19 cellular contexts compared by ENCODE assay signal in genomic region chrX:42732506-42732905, GRCh38. TPM values are rescaled to one million over a fixed set of nuclear protein-coding genes. Genes with fewer than 3 reads are reported as not detected.
A peak's percentile ranks its signal among the peaks of the same experiment; 100 is the strongest.
DNase-seq lines count a peak whose midpoint lies in the region; ATAC-seq and TF ChIP-seq lines count a peak whose summit lies in the region.
"Had no signal": no experiment of that assay in that cellular context is flagged by ENCODE, and none has a peak within 500 bp of the region (broad histone marks: within the 10 kb centered on the region; RNA-seq: fewer than 3 reads in every experiment).

No MANE protein-coding gene starts in this region.

- DNase-seq in adipocyte (ENCODE audit: low read depth): no peak
- peak in 3 of 5 donors; percentile 6 to 51 (median 26) for DNase-seq in heart left ventricle
- peak; percentile 67 for DNase-seq in retinal pigment epithelial cell (ENCODE audit: low read depth)
- no peak for DNase-seq in inferior parietal cortex (ENCODE audit: extremely low spot score)
- DNase-seq in putamen (ENCODE audit: low spot score): no peak
- DNase-seq in activated naive CD4-positive, alpha-beta T cell treated with anti-CD3 and anti-CD28 coated beads for 36 hours: no peak
- DNase-seq: activated CD4-positive, alpha-beta T cell treated with anti-CD3 and anti-CD28 coated beads, Interleukin-2, amount 10 ng/mL, durations not matched to agents 24 days and 14 days; activated naive CD4-positive, alpha-beta T cell treated with anti-CD3 and anti-CD28 coated beads, Interleukin-2, amount 50 U/mL, for 16 hours; esophagus squamous epithelium; hypothalamus; left colon; MV-4-11; NCI-H2081 treated with DMSO at 0.1 percent for 48 hours; Peyer's patch had no signal

- H3K4me1 Mint-ChIP-seq in activated naive CD4-positive, alpha-beta T cell treated with anti-CD3 and anti-CD28 coated beads for 36 hours (ENCODE audit: low read depth): peaks cover 3% of the 10 kb centered on the region
- H3K4me1 Mint-ChIP-seq: activated CD4-positive, alpha-beta T cell treated with anti-CD3 and anti-CD28 coated beads, Interleukin-2, amount 10 ng/mL, durations not matched to agents 24 days and 14 days had no signal

- H3K27me3 ChIP-seq in adipocyte (replicated peaks; ENCODE audit: control insufficient read depth, insufficient read depth, low read length) (no peaks in the 10 kb centered on the region), heart left ventricle (no peaks in the 10 kb centered on the region)
- H3K27me3 ChIP-seq: breast epithelium, esophagus squamous epithelium, Peyer's patch had no signal

- no peak for TF ChIP-seq EP300 in Ishikawa (IDR thresholded peaks at IDR 0.05; ENCODE audit: borderline replicate concordance)

- no peak for TF ChIP-seq POLR2A in heart left ventricle (IDR thresholded peaks at IDR 0.05)

- peak overlapping the region; percentile 24 for H3K4me3 ChIP-seq in adipocyte (ENCODE audit: low read length)
- H3K4me3 ChIP-seq in heart left ventricle: no peak overlapping the region
- H3K4me3 ChIP-seq in retinal pigment epithelial cell (ENCODE audit: low read length): no peak overlapping the region
- H3K4me3 ChIP-seq: breast epithelium, esophagus squamous epithelium, Peyer's patch had no signal

- ATAC-seq in heart left ventricle: peak in 2 of 4 donors; percentile 42 to 85
- ATAC-seq: left colon had no signal

- no peak overlapping the region for H3K27ac ChIP-seq in heart left ventricle
- H3K27ac ChIP-seq: breast epithelium, esophagus squamous epithelium, Peyer's patch had no signal

- no peaks in the 10 kb centered on the region for H3K9me3 Mint-ChIP-seq in activated naive CD4-positive, alpha-beta T cell treated with anti-CD3 and anti-CD28 coated beads for 36 hours
- H3K9me3 Mint-ChIP-seq: activated CD4-positive, alpha-beta T cell treated with anti-CD3 and anti-CD28 coated beads, Interleukin-2, amount 10 ng/mL, durations not matched to agents 24 days and 14 days had no signal

- no peak for TF ChIP-seq RAD21 in Ishikawa (IDR thresholded peaks at IDR 0.05; ENCODE audit: low read depth)

- H3K36me3 ChIP-seq in adipocyte (ENCODE audit: control insufficient read depth, insufficient read depth, low read length, severe bottlenecking) (no peaks in the 10 kb centered on the region), heart left ventricle (no peaks in the 10 kb centered on the region)
- H3K36me3 ChIP-seq: breast epithelium, esophagus squamous epithelium, Peyer's patch had no signal

- CTCF ChIA-PET in activated naive CD4-positive, alpha-beta T cell treated with anti-CD3 and anti-CD28 coated beads for 36 hours (lab: Charles Lee): no interaction called here

- no peak overlapping the region for H3K27ac Mint-ChIP-seq in activated naive CD4-positive, alpha-beta T cell treated with anti-CD3 and anti-CD28 coated beads for 36 hours
- H3K27ac Mint-ChIP-seq: activated CD4-positive, alpha-beta T cell treated with anti-CD3 and anti-CD28 coated beads, Interleukin-2, amount 10 ng/mL, durations not matched to agents 24 days and 14 days; B cell had no signal

- no peak overlapping the region for H3K4me3 Mint-ChIP-seq in activated naive CD4-positive, alpha-beta T cell treated with anti-CD3 and anti-CD28 coated beads for 36 hours
- H3K4me3 Mint-ChIP-seq: activated CD4-positive, alpha-beta T cell treated with anti-CD3 and anti-CD28 coated beads, Interleukin-2, amount 10 ng/mL, durations not matched to agents 24 days and 14 days; B cell had no signal

- H3K4me1 ChIP-seq in adipocyte (ENCODE audit: control insufficient read depth, insufficient read depth, low read length) (no peaks in the 10 kb centered on the region), heart left ventricle (peaks cover 0 to 4% (median 0%) of the 10 kb centered on the region in 12 donors)
- H3K4me1 ChIP-seq: breast epithelium, esophagus squamous epithelium, Peyer's patch had no signal

- H3K9me3 ChIP-seq in adipocyte (ENCODE audit: control insufficient read depth, low read length) (peaks cover 10% of the 10 kb centered on the region), heart left ventricle (no peaks in the 10 kb centered on the region)
- H3K9me3 ChIP-seq: breast epithelium, esophagus squamous epithelium, Peyer's patch had no signal

- no peak for TF ChIP-seq CTCF in heart left ventricle (IDR thresholded peaks at IDR 0.05)
- no peak for TF ChIP-seq CTCF in retinal pigment epithelial cell (conservative IDR thresholded peaks at IDR 0.05; ENCODE audit: low read depth, low read length)

- intact Hi-C loops in heart left ventricle (cut with DNase I): no loop called here
- intact Hi-C loops in activated naive CD4-positive, alpha-beta T cell treated with anti-CD3 and anti-CD28 coated beads for 36 hours (cut with micrococcal nuclease): no loop called here

- no peaks in the 10 kb centered on the region for H3K36me3 Mint-ChIP-seq in activated naive CD4-positive, alpha-beta T cell treated with anti-CD3 and anti-CD28 coated beads for 36 hours (ENCODE audit: low read depth)

- WGBS in heart left ventricle, 4 donors: 17 to 52% (median 33%) methylated on average over 3 of the region's 3 CpGs

- no peak overlapping the region for H3K9ac ChIP-seq in adipocyte (ENCODE audit: low read length)

- H3K27me3 Mint-ChIP-seq in activated naive CD4-positive, alpha-beta T cell treated with anti-CD3 and anti-CD28 coated beads for 36 hours (ENCODE audit: low read depth): no peaks in the 10 kb centered on the region
- H3K27me3 Mint-ChIP-seq: activated CD4-positive, alpha-beta T cell treated with anti-CD3 and anti-CD28 coated beads, Interleukin-2, amount 10 ng/mL, durations not matched to agents 24 days and 14 days; B cell had no signal

TF ChIP-seq in Ishikawa, 13 proteins besides CTCF, POLR2A, EP300 and RAD21:
- TF ChIP-seq YY1 (IDR thresholded peaks at IDR 0.05; ENCODE audit: low read depth): no peak
- TF ChIP-seq, protein P1, sequence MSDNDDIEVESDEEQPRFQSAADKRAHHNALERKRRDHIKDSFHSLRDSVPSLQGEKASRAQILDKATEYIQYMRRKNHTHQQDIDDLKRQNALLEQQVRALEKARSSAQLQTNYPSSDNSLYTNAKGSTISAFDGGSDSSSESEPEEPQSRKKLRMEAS (IDR thresholded peaks at IDR 0.05): no peak
- TF ChIP-seq, protein P2, sequence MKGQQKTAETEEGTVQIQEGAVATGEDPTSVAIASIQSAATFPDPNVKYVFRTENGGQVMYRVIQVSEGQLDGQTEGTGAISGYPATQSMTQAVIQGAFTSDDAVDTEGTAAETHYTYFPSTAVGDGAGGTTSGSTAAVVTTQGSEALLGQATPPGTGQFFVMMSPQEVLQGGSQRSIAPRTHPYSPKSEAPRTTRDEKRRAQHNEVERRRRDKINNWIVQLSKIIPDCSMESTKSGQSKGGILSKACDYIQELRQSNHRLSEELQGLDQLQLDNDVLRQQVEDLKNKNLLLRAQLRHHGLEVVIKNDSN (IDR thresholded peaks at IDR 0.05): no peak
- TF ChIP-seq TEAD4 (IDR thresholded peaks at IDR 0.05): no peak
- TF ChIP-seq NFIC (IDR thresholded peaks at IDR 0.05): 0 out of 2 replicates have a peak, but pooled peaks have one; percentile 35
- no peak for TF ChIP-seq FOXM1 (IDR thresholded peaks at IDR 0.05; ENCODE audit: borderline replicate concordance, low read depth)
- TF ChIP-seq ZBTB7A (IDR thresholded peaks at IDR 0.05; ENCODE audit: low read depth): no peak
- TF ChIP-seq TAF1 (IDR thresholded peaks at IDR 0.05; ENCODE audit: low read depth): no peak
TF ChIP-seq in Ishikawa: peak in this region for 1.

RNA-seq across cellular contexts. Expression of gene PPP1R2C, which starts 45.5 kb away (rescaled TPM):
- total RNA-seq in heart left ventricle: not detected
- not detected for polyA plus RNA-seq in heart left ventricle
- not detected for total RNA-seq in activated naive CD4-positive, alpha-beta T cell treated with anti-CD3 and anti-CD28 coated beads for 36 hours
- total RNA-seq: activated CD4-positive, alpha-beta T cell treated with anti-CD3 and anti-CD28 coated beads, Interleukin-2, amount 10 ng/mL, durations not matched to agents 24 days and 14 days; B cell; breast epithelium; esophagus squamous epithelium; left colon; osteocyte; Peyer's patch; temporal lobe had no signal

Comparison
In these comparisons a context has a peak if more than half of its experiments do, and no peak if none do; other contexts are left out.
1. DNase-seq: peak in heart left ventricle (3 of 5) and retinal pigment epithelial cell (single experiment); none in adipocyte (single experiment), inferior parietal cortex (single experiment), putamen (single experiment) and activated naive CD4-positive, alpha-beta T cell treated with anti-CD3 and anti-CD28 coated beads for 36 hours (single experiment).